8 cellular contexts compared by ENCODE assay signal in the genomic region with DNA sequence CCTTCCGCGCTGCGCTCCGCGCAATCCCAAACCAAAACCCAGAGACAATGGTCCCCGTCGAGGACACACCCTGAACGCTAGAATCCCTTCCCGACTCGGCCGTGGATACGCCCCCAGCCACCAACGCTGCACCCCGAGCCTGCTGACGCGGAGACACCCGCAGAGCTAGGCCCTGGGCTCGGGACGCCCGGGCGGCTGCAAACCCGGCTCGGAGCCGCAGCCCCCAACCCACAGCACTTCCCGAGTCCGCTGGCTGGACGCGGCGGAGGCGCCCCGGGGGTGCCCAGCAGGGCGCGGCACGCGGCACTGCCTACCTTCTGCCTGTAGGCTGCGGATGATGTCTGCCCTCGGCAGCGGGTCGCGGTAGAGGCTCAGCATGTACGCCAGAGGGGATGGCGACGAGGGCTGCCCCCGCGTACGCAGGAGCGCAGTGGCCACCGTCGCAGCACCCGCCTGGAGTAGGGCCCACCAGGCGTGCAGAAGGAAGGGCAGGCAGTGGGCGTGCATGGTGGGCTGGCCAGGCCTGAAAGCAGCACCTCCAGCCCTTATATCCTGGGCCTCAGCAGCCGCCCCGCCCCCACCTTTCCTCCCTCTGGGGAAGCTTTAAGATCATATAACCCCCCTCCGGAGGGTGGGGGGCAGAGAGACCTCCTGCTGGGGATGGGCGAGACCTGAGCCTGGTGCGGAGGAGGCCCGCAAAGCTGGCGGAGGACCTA. TPM values are rescaled to one million over a fixed set of nuclear protein-coding genes. Genes with fewer than 3 reads are reported as not detected.
DNase-seq lines count a peak whose midpoint lies in the region; ATAC-seq and TF ChIP-seq lines count a peak whose summit lies in the region.

Gene NODAL (minus strand): TSS at position 521 of the 716 bp plus-strand sequence. CDS start 14 bp downstream, at position 507.

- WGBS in heart right ventricle, 2 donors, result 14% methylated on average over 59 of the region's 59 CpGs

- H3K36me3 ChIP-seq in GM23338 (ENCODE audit: insufficient read depth) (no peaks in the 10 kb centered on the region), heart right ventricle (no peaks in the 10 kb centered on the region), parathyroid adenoma (ENCODE audit: control insufficient read depth, insufficient read depth, low read length) (no peaks in the 10 kb centered on the region)

- ATAC-seq in GM23338 (peak; percentile 29), heart right ventricle (peak in 6 of 8 donors; percentile 15 to 46 (median 38))
- peak; percentile 60 for ATAC-seq in activated CD8-positive, alpha-beta T cell treated with anti-CD3 and anti-CD28 coated beads for 36 hours

- H3K9me3 Mint-ChIP-seq in GM23338, result no peaks in the 10 kb centered on the region; the same call in 2 of the 3 replicates
- no peaks in the 10 kb centered on the region for H3K9me3 Mint-ChIP-seq in activated CD8-positive, alpha-beta T cell treated with anti-CD3 and anti-CD28 coated beads for 36 hours

- peaks cover 22% of the 10 kb centered on the region for H3K27me3 ChIP-seq in GM23338 (ENCODE audit: insufficient read depth)
- H3K27me3 ChIP-seq in heart right ventricle, result peaks cover 4 to 49% (median 28%) of the 10 kb centered on the region in 7 donors
- H3K27me3 ChIP-seq in parathyroid adenoma (ENCODE audit: control insufficient read depth, insufficient read depth, low read length), result no peaks in the 10 kb centered on the region

- intact Hi-C loops in activated CD8-positive, alpha-beta T cell treated with anti-CD3 and anti-CD28 coated beads for 36 hours (cut with micrococcal nuclease), result no loop called here
- intact Hi-C loops in heart right ventricle (cut with DNase I), result loop anchor here in 1 of 10 donors (10.0 kb wide), 1 partner anchor 443 kb away; the partner anchor contains the start of gene PCBD1

- H4K20me1 ChIP-seq in GM23338 (replicated peaks; ENCODE audit: insufficient read depth), result peaks cover 14% of the 10 kb centered on the region; the same call in 1 of the 2 replicates

- CTCF ChIA-PET in activated CD8-positive, alpha-beta T cell treated with anti-CD3 and anti-CD28 coated beads for 36 hours (lab: Charles Lee), result no interaction called here

- peaks cover 8% of the 10 kb centered on the region; the same call in 1 of the 3 replicates for H3K36me3 Mint-ChIP-seq in GM23338 (ENCODE audit: low read depth)
- H3K36me3 Mint-ChIP-seq in activated CD8-positive, alpha-beta T cell treated with anti-CD3 and anti-CD28 coated beads for 36 hours (ENCODE audit: low read depth), result no peaks in the 10 kb centered on the region

- H3K9ac ChIP-seq in parathyroid adenoma, result no peak within 1 kb of the TSS

- H3K27me3 Mint-ChIP-seq in GM23338 (ENCODE audit: insufficient read depth, low read depth, poor library complexity), result peaks cover 56% of the 10 kb centered on the region
- H3K27me3 Mint-ChIP-seq in activated CD8-positive, alpha-beta T cell treated with anti-CD3 and anti-CD28 coated beads for 36 hours, result peaks cover 44% of the 10 kb centered on the region

- H3K79me2 ChIP-seq in GM23338 (replicated peaks; ENCODE audit: insufficient read depth) (peaks cover 44% of the 10 kb centered on the region), parathyroid adenoma (no peaks in the 10 kb centered on the region)

- peak within 1 kb of the TSS; percentile 72 for H3K4me3 Mint-ChIP-seq in GM23338
- peak within 1 kb of the TSS; percentile 53 for H3K4me3 Mint-ChIP-seq in activated CD8-positive, alpha-beta T cell treated with anti-CD3 and anti-CD28 coated beads for 36 hours

- peaks cover 26% of the 10 kb centered on the region for H3F3A ChIP-seq in GM23338 (replicated peaks; ENCODE audit: low read depth)

- H3K27ac Mint-ChIP-seq in GM23338, result no peak within 1 kb of the TSS; the same call in 1 of the 2 replicates
- no peak within 1 kb of the TSS for H3K27ac Mint-ChIP-seq in activated CD8-positive, alpha-beta T cell treated with anti-CD3 and anti-CD28 coated beads for 36 hours

- peaks cover 52% of the 10 kb centered on the region for H3K4me1 Mint-ChIP-seq in GM23338
- H3K4me1 Mint-ChIP-seq in activated CD8-positive, alpha-beta T cell treated with anti-CD3 and anti-CD28 coated beads for 36 hours (ENCODE audit: low read depth), result peaks cover 6% of the 10 kb centered on the region

- no peak for TF ChIP-seq CTCF in GM23338 (conservative IDR thresholded peaks at IDR 0.05; ENCODE audit: low read depth in 2 of 2)
- peak; percentile 27 for TF ChIP-seq CTCF in activated CD8-positive, alpha-beta T cell treated with anti-CD3 and anti-CD28 coated beads for 36 hours (IDR thresholded peaks at IDR 0.05)
- no peak for TF ChIP-seq CTCF in heart right ventricle (IDR thresholded peaks at IDR 0.05)
- no peak for TF ChIP-seq CTCF in parathyroid adenoma (IDR thresholded peaks at IDR 0.05)

- no peaks in the 10 kb centered on the region for H3K9me2 ChIP-seq in GM23338 (ENCODE audit: insufficient read depth)

- H3K4me1 ChIP-seq in GM23338 (ENCODE audit: insufficient read depth) (peaks cover 47% of the 10 kb centered on the region), heart right ventricle (peaks cover 6 to 33% (median 21%) of the 10 kb centered on the region in 9 donors), parathyroid adenoma (peaks cover 6% of the 10 kb centered on the region)

- H3K9me3 ChIP-seq in heart right ventricle (no peaks in the 10 kb centered on the region), parathyroid adenoma (ENCODE audit: control insufficient read depth, low read length) (no peaks in the 10 kb centered on the region)

- H3K27ac ChIP-seq in GM23338 (ENCODE audit: low read depth) (peak within 1 kb of the TSS; percentile 89), heart right ventricle (no peak within 1 kb of the TSS), parathyroid adenoma (no peak within 1 kb of the TSS)

- DNase-seq in GM23338 (ENCODE audit: low spot score), result peak; percentile 68
- peak; percentile 20 for DNase-seq in activated CD8-positive, alpha-beta T cell treated with anti-CD3 and anti-CD28 coated beads for 36 hours
- no peak for DNase-seq in heart right ventricle
- DNase-seq in RPMI8226, result no peak
- no peak for DNase-seq in NCI-H82 treated with DMSO at 0.1 percent for 48 hours (lab: John Stamatoyannopoulos, UW; ENCODE audit: unreplicated experiment)
- DNase-seq in Kasumi-1 (lab: John Stamatoyannopoulos, UW), result no peak
- no peak for DNase-seq in NCI-H1105 treated with DMSO at 0.1 percent for 48 hours (lab: John Stamatoyannopoulos, UW)

- H3K4me3 ChIP-seq in GM23338 (peak within 1 kb of the TSS; percentile 78), heart right ventricle (peak within 1 kb of the TSS; percentile 2 to 53 (median 40)), parathyroid adenoma (ENCODE audit: low read depth, low read length) (no peak within 1 kb of the TSS)

- H3K4me2 ChIP-seq in GM23338 (peak within 1 kb of the TSS; percentile 96), parathyroid adenoma (ENCODE audit: low read length) (peak within 1 kb of the TSS; percentile 28)

- POLR2A ChIA-PET in activated CD8-positive, alpha-beta T cell treated with anti-CD3 and anti-CD28 coated beads for 36 hours (lab: Charles Lee), result interaction anchor here (0.8 to 1.4 kb wide), 4 partner anchors 12 to 37 kb away, joined by 3 read pairs; no protein-coding TSS in a partner anchor

- H2AFZ ChIP-seq in GM23338, result peak within 1 kb of the TSS; percentile 79
- peak within 1 kb of the TSS; percentile 39 for H2AFZ ChIP-seq in parathyroid adenoma

TF ChIP-seq in GM23338, 12 proteins besides CTCF, POLR2A, EP300 and RAD21:
- TF ChIP-seq ZNF114 (CRISPR knock-in tag; IDR thresholded peaks at IDR 0.05) (no peak), NANOG (IDR thresholded peaks at IDR 0.05; ENCODE audit: borderline replicate concordance) (no peak), POLR2AphosphoS5 (IDR thresholded peaks at IDR 0.05; ENCODE audit: low read depth) (no peak; the same call in 1 of the 2 replicates), EZH2 (IDR thresholded peaks at IDR 0.05; ENCODE audit: low read depth, unreplicated experiment) (peak; percentile 29), CREB1 (CRISPR knock-in tag; IDR thresholded peaks at IDR 0.05; ENCODE audit: low read depth) (no peak), STAT1 (IDR thresholded peaks at IDR 0.05; ENCODE audit: unreplicated experiment) (no peak)
TF ChIP-seq in GM23338: peak in this region for 1.

RNA-seq across cellular contexts. Expression of gene NODAL, which starts in this region (rescaled TPM):
- total RNA-seq in GM23338 (2014; rRNA removed; shearing (Covaris generic)), result 28.4 and 29.9 TPM in 2 replicates
- 11.2 and 12.0 TPM in 2 replicates for polyA plus RNA-seq in GM23338 (2016; fragmentation: Nextera tagmentation; extraction: Ambion mirVana)
- not detected for total RNA-seq in activated CD8-positive, alpha-beta T cell treated with anti-CD3 and anti-CD28 coated beads for 36 hours
- under 1 TPM in 1 of 10 donors, not detected in 9; 0.29 TPM for total RNA-seq in heart right ventricle
- polyA plus RNA-seq in heart right ventricle, result under 1 TPM in 1 of 2 donors, not detected in 1; 0.04 TPM

Comparison
In these comparisons a context has a peak if more than half of its experiments do, and no peak if none do; other contexts are left out.
1. RNA of gene NODAL (total RNA-seq): 28.4 to 29.9 TPM in GM23338; 0.29 TPM in heart right ventricle and not detected in activated CD8-positive, alpha-beta T cell treated with anti-CD3 and anti-CD28 coated beads for 36 hours; every median in the first group is over 10 times any median in the second.
2. RNA of gene NODAL (polyA plus RNA-seq): 11.2 to 12.0 TPM in GM23338; 0.04 TPM in heart right ventricle; every median in the first group is over 10 times any median in the second.
3. Peak in DNase-seq and ATAC-seq in activated CD8-positive, alpha-beta T cell treated with anti-CD3 and anti-CD28 coated beads for 36 hours; RNA of the gene not detected or under 1 TPM.
4. Peak in ATAC-seq and H3K4me3 ChIP-seq in heart right ventricle; RNA of the gene not detected or under 1 TPM.
5. Peak in every context shown above with its lines, with median percentiles within 50 percentile points of each other: ATAC-seq.